In genomic region chr12:131444220-131445164, GRCh38 we compare ENCODE assay signal across 23 cellular contexts.
"Had no signal": no experiment of that assay in that cellular context is flagged by ENCODE, and none has a peak within 500 bp of the region (broad histone marks: within the 10 kb centered on the region; RNA-seq: fewer than 3 reads in every experiment).

No MANE protein-coding gene starts in this region.

- ATAC-seq: psoas muscle; stimulated activated effector memory CD8-positive, alpha-beta T cell treated with anti-CD3 and anti-CD28 coated beads, Interleukin-12 subunit alpha, Interleukin-12 subunit beta, amount 100 ng/mL, for 72 hours had no signal

- H3K4me3 Mint-ChIP-seq: activated T-helper 1 cell treated with anti-CD3 and anti-CD28 coated beads, Interleukin-12 subunit alpha, Interleukin-12 subunit beta, Interleukin-2, Interleukin-4 antibody, amounts not matched to agents 30 ng/mL and 10 ng/mL and 1 ng/mL, durations not matched to agents 14 hours and 24 hours and 36 hours; dendritic cell treated with granulocyte-macrophage colony-stimulating factor and Interleukin-4, amounts not matched to agents 40 ng/mL and 50 ng/mL, for 4 days; neural crest cell; stimulated activated effector memory CD8-positive, alpha-beta T cell treated with anti-CD3 and anti-CD28 coated beads, Interleukin-12 subunit alpha, Interleukin-12 subunit beta, amount 100 ng/mL, for 72 hours had no signal

- H3K27me3 Mint-ChIP-seq: dendritic cell treated with granulocyte-macrophage colony-stimulating factor and Interleukin-4, amounts not matched to agents 40 ng/mL and 50 ng/mL, for 4 days had no signal

- H3K27me3 ChIP-seq: adrenal gland, tibial nerve, vagina had no signal

- H3K4me1 ChIP-seq: adrenal gland, esophagus squamous epithelium, psoas muscle, tibial nerve, vagina had no signal

- H3K9me3 Mint-ChIP-seq: activated T-helper 1 cell treated with anti-CD3 and anti-CD28 coated beads, Interleukin-12 subunit alpha, Interleukin-12 subunit beta, Interleukin-2, Interleukin-4 antibody, amounts not matched to agents 30 ng/mL and 10 ng/mL and 1 ng/mL, durations not matched to agents 14 hours and 24 hours and 36 hours; dendritic cell treated with granulocyte-macrophage colony-stimulating factor and Interleukin-4, amounts not matched to agents 40 ng/mL and 50 ng/mL, for 4 days; stimulated activated effector memory CD8-positive, alpha-beta T cell treated with anti-CD3 and anti-CD28 coated beads, Interleukin-12 subunit alpha, Interleukin-12 subunit beta, amount 100 ng/mL, for 72 hours had no signal

- H3K4me3 ChIP-seq: adrenal gland, esophagus squamous epithelium, lung, psoas muscle, tibial nerve, vagina had no signal

- H3K27ac ChIP-seq: adrenal gland, esophagus squamous epithelium, psoas muscle, tibial nerve, vagina, VCaP had no signal

- FAIRE-seq: bronchial epithelial cell, small intestine had no signal

- H3K4me1 Mint-ChIP-seq: stimulated activated effector memory CD8-positive, alpha-beta T cell treated with anti-CD3 and anti-CD28 coated beads, Interleukin-12 subunit alpha, Interleukin-12 subunit beta, amount 100 ng/mL, for 72 hours had no signal

- H3K36me3 Mint-ChIP-seq: activated naive CD4-positive, alpha-beta T cell treated with anti-CD3 and anti-CD28 coated beads, Interleukin-2, amount 50 U/mL, for 72 hours; stimulated activated effector memory CD8-positive, alpha-beta T cell treated with anti-CD3 and anti-CD28 coated beads, Interleukin-12 subunit alpha, Interleukin-12 subunit beta, amount 100 ng/mL, for 72 hours had no signal

- H3K36me3 ChIP-seq: adrenal gland, esophagus squamous epithelium, tibial nerve, vagina had no signal

- H3K27ac Mint-ChIP-seq: activated naive CD4-positive, alpha-beta T cell treated with anti-CD3 and anti-CD28 coated beads, Interleukin-2, amount 50 U/mL, for 72 hours; activated T-helper 1 cell treated with anti-CD3 and anti-CD28 coated beads, Interleukin-12 subunit alpha, Interleukin-12 subunit beta, Interleukin-2, Interleukin-4 antibody, amounts not matched to agents 30 ng/mL and 10 ng/mL and 1 ng/mL, durations not matched to agents 14 hours and 24 hours and 36 hours; dendritic cell treated with granulocyte-macrophage colony-stimulating factor and Interleukin-4, amounts not matched to agents 40 ng/mL and 50 ng/mL, for 4 days; stimulated activated effector memory CD8-positive, alpha-beta T cell treated with anti-CD3 and anti-CD28 coated beads, Interleukin-12 subunit alpha, Interleukin-12 subunit beta, amount 100 ng/mL, for 72 hours had no signal

- DNase-seq: activated CD4-positive, alpha-beta T cell treated with anti-CD3 and anti-CD28 coated beads for 1 hour; activated gamma-delta T cell treated with Interleukin-2 at 50 U/mL for 16 hours; activated T-cell treated with anti-CD3 and anti-CD28 coated beads for 4 hours; effector memory CD4-positive, alpha-beta T cell; esophagus squamous epithelium; left cardiac atrium; right cardiac atrium; small intestine; stimulated activated CD4-positive, alpha-beta T cell treated with anti-CD3 and anti-CD28 coated beads, Interleukin-4, amount 100 ng/mL, for 24 hours; SW 1271; T-helper 2 cell had no signal

- H3K9me3 ChIP-seq: vagina had no signal
